In genomic region chr12:105142259-105142658, GRCh38 we compare ENCODE assay signal across 27 cellular contexts.
"Had no signal": no experiment of that assay in that cellular context is flagged by ENCODE, and none has a peak within 500 bp of the region (broad histone marks: within the 10 kb centered on the region; RNA-seq: fewer than 3 reads in every experiment).

No MANE protein-coding gene starts in this region.

- H3K27ac ChIP-seq: body of pancreas, epithelial cell of prostate, esophagus squamous epithelium, heart left ventricle had no signal

- H3K4me1 Mint-ChIP-seq: activated CD4-positive, alpha-beta memory T cell treated with anti-CD3 and anti-CD28 coated beads, Interleukin-2, amount 10 ng/mL, durations not matched to agents 7 days and 5 days; activated CD4-positive, alpha-beta T cell treated with anti-CD3 and anti-CD28 coated beads for 36 hours; activated T-helper 17 cell treated with anti-CD3 and anti-CD28 coated beads, Interleukin-2, amount 50 U/mL, for 72 hours had no signal

- H3K9me3 Mint-ChIP-seq: activated CD4-positive, alpha-beta memory T cell treated with anti-CD3 and anti-CD28 coated beads, Interleukin-2, amount 10 ng/mL, durations not matched to agents 7 days and 5 days; activated CD4-positive, alpha-beta T cell treated with anti-CD3 and anti-CD28 coated beads, Interleukin-2, amount 10 ng/mL, durations not matched to agents 7 days and 5 days; activated T-cell treated with anti-CD3 and anti-CD28 coated beads, Interleukin-2, amount 50 U/mL, for 4 hours; activated T-helper 17 cell treated with anti-CD3 and anti-CD28 coated beads, Interleukin-2, amount 50 U/mL, for 72 hours had no signal

- FAIRE-seq: endothelial cell of umbilical vein had no signal

- H3K27me3 ChIP-seq: body of pancreas, esophagus squamous epithelium, heart left ventricle had no signal

- H3K27ac Mint-ChIP-seq: activated CD4-positive, alpha-beta memory T cell treated with anti-CD3 and anti-CD28 coated beads, Interleukin-2, amount 10 ng/mL, durations not matched to agents 7 days and 5 days; activated CD4-positive, alpha-beta T cell treated with anti-CD3 and anti-CD28 coated beads for 36 hours; activated CD4-positive, alpha-beta T cell treated with anti-CD3 and anti-CD28 coated beads, Interleukin-2, amount 10 ng/mL, durations not matched to agents 7 days and 5 days; activated naive CD8-positive, alpha-beta T cell; activated T-helper 17 cell treated with anti-CD3 and anti-CD28 coated beads, Interleukin-2, amount 50 U/mL, for 72 hours had no signal

- H3K4me3 ChIP-seq: body of pancreas, esophagus squamous epithelium, heart left ventricle had no signal

- DNase-seq: activated CD4-positive, alpha-beta memory T cell treated with anti-CD3 and anti-CD28 coated beads, Interleukin-2, amount 10 ng/mL, durations not matched to agents 7 days and 5 days; activated CD4-positive, alpha-beta T cell treated with anti-CD3 and anti-CD28 coated beads for 36 hours; activated CD4-positive, alpha-beta T cell treated with anti-CD3 and anti-CD28 coated beads, Interleukin-2, amount 10 ng/mL, durations not matched to agents 7 days and 5 days; activated CD4-positive, alpha-beta T cell treated with anti-CD3 and anti-CD28 coated beads, Interleukin-2, amount 50 U/mL, for 4 hours; activated CD4-positive, CD25-positive, alpha-beta regulatory T cell; activated CD4-positive, CD25-positive, alpha-beta regulatory T cell treated with anti-CD3 and anti-CD28 coated beads, Interleukin-2, amount 50 U/mL, for 72 hours; activated CD8-positive, alpha-beta memory T cell treated with anti-CD3 and anti-CD28 coated beads, Interleukin-2, amount 50 U/mL, for 48 hours; activated effector memory CD4-positive, alpha-beta T cell treated with Interleukin-2 at 50 U/mL for 16 hours; activated gamma-delta T cell treated with Interleukin-2 at 50 U/mL for 16 hours; activated naive CD4-positive, alpha-beta T cell treated with anti-CD3 and anti-CD28 coated beads, Interleukin-2, amount 50 U/mL, for 16 hours; activated naive CD4-positive, alpha-beta T cell treated with Interleukin-2 at 50 U/mL for 16 hours; activated T-cell treated with anti-CD3 and anti-CD28 coated beads, Interleukin-2, amount 50 U/mL, for 4 hours; amniotic stem cell; aorta; body of pancreas; caudate nucleus; cortex of kidney; dermis blood vessel endothelial cell; effector CD8-positive, alpha-beta T cell; esophagus squamous epithelium; glutamatergic neuron; heart left ventricle; T-helper 2 cell had no signal

- H3K4me3 Mint-ChIP-seq: activated CD4-positive, alpha-beta memory T cell treated with anti-CD3 and anti-CD28 coated beads, Interleukin-2, amount 10 ng/mL, durations not matched to agents 7 days and 5 days; activated CD4-positive, alpha-beta T cell treated with anti-CD3 and anti-CD28 coated beads for 36 hours; activated CD4-positive, alpha-beta T cell treated with anti-CD3 and anti-CD28 coated beads, Interleukin-2, amount 10 ng/mL, durations not matched to agents 7 days and 5 days; activated naive CD8-positive, alpha-beta T cell; activated T-cell treated with anti-CD3 and anti-CD28 coated beads, Interleukin-2, amount 50 U/mL, for 4 hours; activated T-helper 17 cell treated with anti-CD3 and anti-CD28 coated beads, Interleukin-2, amount 50 U/mL, for 72 hours had no signal

- H3K27me3 Mint-ChIP-seq: activated CD4-positive, alpha-beta memory T cell treated with anti-CD3 and anti-CD28 coated beads, Interleukin-2, amount 10 ng/mL, durations not matched to agents 7 days and 5 days; activated CD4-positive, alpha-beta T cell treated with anti-CD3 and anti-CD28 coated beads for 36 hours; activated CD4-positive, alpha-beta T cell treated with anti-CD3 and anti-CD28 coated beads, Interleukin-2, amount 10 ng/mL, durations not matched to agents 7 days and 5 days; activated naive CD8-positive, alpha-beta T cell; activated T-helper 17 cell treated with anti-CD3 and anti-CD28 coated beads, Interleukin-2, amount 50 U/mL, for 72 hours had no signal

- ATAC-seq: activated CD4-positive, alpha-beta T cell treated with anti-CD3 and anti-CD28 coated beads for 36 hours; activated T-cell treated with anti-CD3 and anti-CD28 coated beads, Interleukin-2, amount 50 U/mL, for 4 hours; activated T-helper 17 cell treated with anti-CD3 and anti-CD28 coated beads, Interleukin-2, amount 50 U/mL, for 72 hours; body of pancreas; heart left ventricle had no signal
